Comparison of ENCODE assay signal across 28 cellular contexts in genomic region chr2:73217160-73217559, GRCh38. TPM values are rescaled to one million over a fixed set of nuclear protein-coding genes. Genes with fewer than 3 reads are reported as not detected.
A peak's percentile ranks its signal among the peaks of the same experiment; 100 is the strongest.
DNase-seq lines count a peak whose midpoint lies in the region; ATAC-seq, FAIRE-seq and TF ChIP-seq lines count a peak whose summit lies in the region.
"Had no signal": no experiment of that assay in that cellular context is flagged by ENCODE, and none has a peak within 500 bp of the region (broad histone marks: within the 10 kb centered on the region; RNA-seq: fewer than 3 reads in every experiment).

No MANE protein-coding gene starts in this region.

- peaks cover 39% of the 10 kb centered on the region for H3K79me2 ChIP-seq in K562 (ENCODE audit: control insufficient read depth, insufficient read depth, low read length)

- H3K36me3 ChIP-seq in K562 (ENCODE audit: control insufficient read depth, insufficient read depth, low read length) (peaks cover 36% of the 10 kb centered on the region; the same call in 2 of the 3 replicates), psoas muscle (ENCODE audit: insufficient read depth in 1 of 2, low read depth in 1 of 2) (peaks cover 0 to 31% of the 10 kb centered on the region in 2 donors)

- no peak for TF ChIP-seq POLR2A in K562 (conservative IDR thresholded peaks at IDR 0.05)

- H3K4me3 ChIP-seq in K562 (no peak overlapping the region), psoas muscle (no peak overlapping the region)
- H3K4me3 ChIP-seq: GM12878, SJCRH30 had no signal

- H3K27ac Mint-ChIP-seq in natural killer cell: no peak overlapping the region
- no peak overlapping the region for H3K27ac Mint-ChIP-seq in natural killer cell treated with Interleukin-12 subunit alpha and Interleukin-12 subunit beta and Interleukin-15 and Interleukin-18, amount 100 ng/mL, for 72 hours

- no peak overlapping the region for H3K27ac ChIP-seq in K562 (ENCODE audit: extremely low read depth, low read depth, low read length)
- H3K27ac ChIP-seq in psoas muscle: peak overlapping the region; percentile 54
- H3K27ac ChIP-seq: SJCRH30 had no signal

- no peak overlapping the region for H3K9ac ChIP-seq in K562 (ENCODE audit: insufficient read depth in 1 of 2, low read depth in 2 of 2, low read length in 2 of 2)

- CTCF ChIA-PET in K562 (lab: Yijun Ruan, JAX; ENCODE audit: low intra/inter-chr PET ratio): no interaction called here

- 76% methylated on average over 5 of the region's 5 CpGs for WGBS in K562 (ENCODE audit: insufficient coverage, low coverage, missing lambda C conversion rate)
- 82 to 88% (median 82%) methylated on average over 5 of the region's 5 CpGs for WGBS in psoas muscle, 3 donors

- H4K20me1 ChIP-seq in K562 (replicated peaks; ENCODE audit: control insufficient read depth, insufficient read depth, low read length): no peaks in the 10 kb centered on the region

- no peak for DNase-seq in natural killer cell
- DNase-seq in natural killer cell treated with Interleukin-12 subunit alpha and Interleukin-12 subunit beta and Interleukin-15 and Interleukin-18, amount 100 ng/mL, for 72 hours (ENCODE audit: low spot score): no peak
- no peak for DNase-seq in K562 (ENCODE audit: extremely low read depth in 1 of 4, low spot score in 3 of 4)
- no peak for DNase-seq in psoas muscle
- DNase-seq in NCI-H2196 treated with DMSO at 0.1 percent for 48 hours (lab: John Stamatoyannopoulos, UW; ENCODE audit: unreplicated experiment): no peak
- DNase-seq in cerebellum (ENCODE audit: low spot score): no peak
- DNase-seq: C1 segment of cervical spinal cord; CD8-positive, alpha-beta T cell; DMS 273 treated with DMSO at 0.1 percent for 48 hours; DMS79; EL; GDM1; MV-4-11; NCI-H1105; NCI-H1436 treated with DMSO at 0.1 percent for 48 hours; NCI-H187 treated with DMSO at 0.1 percent for 48 hours; NCI-H446; NCI-H524 treated with DMSO at 0.1 percent for 48 hours; NCI-H774; SJCRH30 had no signal

- no peaks in the 10 kb centered on the region for H3K27me3 Mint-ChIP-seq in natural killer cell (ENCODE audit: low read depth in 2 of 2)
- H3K27me3 Mint-ChIP-seq in natural killer cell treated with Interleukin-12 subunit alpha and Interleukin-12 subunit beta and Interleukin-15 and Interleukin-18, amount 100 ng/mL, for 72 hours: no peaks in the 10 kb centered on the region

- POLR2A ChIA-PET in K562 (lab: Yijun Ruan, JAX): interaction anchor here (4.1 kb wide), 1 partner anchor 11 kb away, joined by 25 read pairs; no protein-coding TSS in a partner anchor

- no peak overlapping the region for H2AFZ ChIP-seq in K562 (ENCODE audit: low read depth, low read length)

- H3K36me3 Mint-ChIP-seq in natural killer cell: no peaks in the 10 kb centered on the region
- peaks cover 4% of the 10 kb centered on the region for H3K36me3 Mint-ChIP-seq in natural killer cell treated with Interleukin-12 subunit alpha and Interleukin-12 subunit beta and Interleukin-15 and Interleukin-18, amount 100 ng/mL, for 72 hours

- H3K9me1 ChIP-seq in K562 (ENCODE audit: control insufficient read depth, insufficient read depth, low read length): no peaks in the 10 kb centered on the region

- H3K9me3 Mint-ChIP-seq in natural killer cell: no peaks in the 10 kb centered on the region
- no peaks in the 10 kb centered on the region for H3K9me3 Mint-ChIP-seq in natural killer cell treated with Interleukin-12 subunit alpha and Interleukin-12 subunit beta and Interleukin-15 and Interleukin-18, amount 100 ng/mL, for 72 hours
- H3K9me3 Mint-ChIP-seq: CD8-positive, alpha-beta T cell had no signal

- TF ChIP-seq EP300 in K562 (IDR thresholded peaks at IDR 0.05; ENCODE audit: low read length): no peak

- no peak for TF ChIP-seq CTCF in natural killer cell (IDR thresholded peaks at IDR 0.05)
- no peak for TF ChIP-seq CTCF in K562 (IDR thresholded peaks at IDR 0.05 in 2 of 3, conservative IDR thresholded peaks at IDR 0.05 in 1 of 3; ENCODE audit: insufficient read depth in 2 of 3, low read depth in 1 of 3, low read length in 3 of 3)
- no peak for TF ChIP-seq CTCF in psoas muscle (IDR thresholded peaks at IDR 0.05)

- no peaks in the 10 kb centered on the region for H3K27me3 ChIP-seq in K562 (ENCODE audit: control insufficient read depth in 2 of 2, insufficient read depth in 2 of 2, low read length in 2 of 2)
- H3K27me3 ChIP-seq in psoas muscle (ENCODE audit: insufficient read depth in 3 of 3, low read length in 2 of 3): no peaks in the 10 kb centered on the region
- H3K27me3 ChIP-seq: SJCRH30 had no signal

- BruUV-seq in K562 (replicated peaks; lab: Mats Ljungman, UMichigan): no TSS peak

- ATAC-seq in natural killer cell (no peak), K562 (no peak), psoas muscle (no peak), GM19328 (IDR thresholded peaks at IDR 0.05; ENCODE audit: unreplicated experiment) (no peak)
- no peak for ATAC-seq in natural killer cell treated with Interleukin-12 subunit alpha and Interleukin-12 subunit beta and Interleukin-15 and Interleukin-18, amount 100 ng/mL, for 72 hours
- ATAC-seq: CD8-positive, alpha-beta T cell; GM12878; HCT116; PC-3; SK-N-SH treated with all-trans-retinoic acid at 6 μM for 48 hours had no signal

- no peak for FAIRE-seq in K562 (lab: Jason Lieb, UNC)
- FAIRE-seq: GM12878 had no signal

- H3K4me1 Mint-ChIP-seq in natural killer cell: peaks cover 17 to 26% of the 10 kb centered on the region in 2 donors
- peaks cover 21 to 30% of the 10 kb centered on the region in 2 donors for H3K4me1 Mint-ChIP-seq in natural killer cell treated with Interleukin-12 subunit alpha and Interleukin-12 subunit beta and Interleukin-15 and Interleukin-18, amount 100 ng/mL, for 72 hours (ENCODE audit: low read depth in 2 of 2)

- no peak for TF ChIP-seq RAD21 in K562 (CRISPR knock-in tag; conservative IDR thresholded peaks at IDR 0.05 in 1 of 2, IDR thresholded peaks at IDR 0.05 in 1 of 2)

- no peak overlapping the region for H3K4me2 ChIP-seq in K562 (ENCODE audit: insufficient read depth, low read length)

- H3K4me1 ChIP-seq in K562 (replicated peaks in 1 of 2; ENCODE audit: control insufficient read depth in 2 of 2, insufficient read depth in 2 of 2, low read length in 2 of 2) (peaks cover 13 to 15% of the 10 kb centered on the region in 2 experiments; a peak in 4 of 5 replicates), psoas muscle (peaks cover 45% of the 10 kb centered on the region)

- intact Hi-C loops in natural killer cell (cut with micrococcal nuclease) (no loop called here), K562 (cut with micrococcal nuclease) (no loop called here), psoas muscle (cut with DNase I) (no loop called here)

- no peaks in the 10 kb centered on the region for H3K9me3 ChIP-seq in K562 (replicated peaks; ENCODE audit: control insufficient read depth, insufficient read depth, low read depth, low read length)
- no peaks in the 10 kb centered on the region for H3K9me3 ChIP-seq in psoas muscle
- H3K9me3 ChIP-seq: SJCRH30 had no signal

- in situ Hi-C loops in K562 (cut with MboI): no loop called here

- H3K4me3 Mint-ChIP-seq in natural killer cell: peak overlapping the region; percentile 53
- H3K4me3 Mint-ChIP-seq in natural killer cell treated with Interleukin-12 subunit alpha and Interleukin-12 subunit beta and Interleukin-15 and Interleukin-18, amount 100 ng/mL, for 72 hours: no peak overlapping the region
- H3K4me3 Mint-ChIP-seq: CD8-positive, alpha-beta T cell had no signal

RNA-seq across cellular contexts. Expression of gene SMYD5, which starts 3.1 kb away (rescaled TPM):
- total RNA-seq in natural killer cell: 10 to 100 TPM; 12.2 to 25.3 (median 12.2) TPM
- total RNA-seq in natural killer cell treated with Interleukin-12 subunit alpha and Interleukin-12 subunit beta and Interleukin-15 and Interleukin-18, amount 100 ng/mL, for 72 hours: 10 to 100 TPM; 27.2 to 47.1 TPM
- 42.1 and 110 TPM in 2 replicates for total RNA-seq in K562 (2011; cell fraction: chromatin; rRNA removed; ENCODE audit: low replicate concordance)
- total RNA-seq in K562 (2011; cell fraction: nucleolus; rRNA removed): 65.9 and 71.5 TPM in 2 replicates
- total RNA-seq in K562 (2011; cell fraction: nucleoplasm; rRNA removed): 61.0 and 61.4 TPM in 2 replicates
- total RNA-seq in K562 (2014; rRNA removed): 32.0 and 39.5 TPM in 2 replicates
- total RNA-seq in K562 (2014; rRNA removed; fragmentation: Illumina TruSeq; extraction: Trizol): 27.8 and 30.7 TPM in 2 replicates
- total RNA-seq in K562 (2015; rRNA removed; fragmentation: Illumina TruSeq; extraction: Trizol): 34.7 and 37.2 TPM in 2 replicates
- total RNA-seq in K562 (2021): 43.4 and 44.4 TPM in 2 replicates
- polyA plus RNA-seq in K562 (2011; rRNA removed): 32.8 and 46.7 TPM in 2 replicates
- polyA plus RNA-seq in K562 (2011; cell fraction: cytosol; rRNA removed): 31.4 and 48.2 TPM in 2 replicates
- polyA plus RNA-seq in K562 (2011; cell fraction: nucleus; rRNA removed): 43.5 and 96.9 TPM in 2 replicates
- polyA plus RNA-seq in K562 (2012): 30.6 and 31.1 TPM in 2 replicates
- polyA plus RNA-seq in K562 (2014; fragmentation: Illumina TruSeq; extraction: Trizol): 49.9 and 56.8 TPM in 2 replicates
- polyA plus RNA-seq in K562 (2014; fragmentation: Nextera tagmentation; extraction: Ambion mirVana): 10 to 100 TPM; 11.4 to 20.8 TPM
- 31.7 and 51.6 TPM in 2 replicates for polyA plus RNA-seq in K562 (2014; rRNA removed)
- 19.6 and 36.4 TPM in 2 replicates for polyA minus RNA-seq in K562 (2011; rRNA and poly(A)+ RNA removed)
- polyA minus RNA-seq in K562 (2011; cell fraction: cytosol; rRNA and poly(A)+ RNA removed): 9.3 and 21.5 TPM in 2 replicates
- 23.3 and 27.6 TPM in 2 replicates for polyA minus RNA-seq in K562 (2011; cell fraction: nucleus; rRNA and poly(A)+ RNA removed)
- 10 to 100 TPM; 17.1 to 23.0 (median 19.7) TPM for total RNA-seq in psoas muscle
- 10 to 100 TPM; 14.7 to 42.0 (median 28.4) TPM for polyA plus RNA-seq in psoas muscle
- total RNA-seq in cerebellum: 19.3 TPM

RNA-seq across cellular contexts. Expression of gene NOTO, which starts 14.8 kb away (rescaled TPM):
- total RNA-seq in natural killer cell: not detected
- total RNA-seq in natural killer cell treated with Interleukin-12 subunit alpha and Interleukin-12 subunit beta and Interleukin-15 and Interleukin-18, amount 100 ng/mL, for 72 hours: not detected
- not detected in 2 replicates for total RNA-seq in K562 (2011; cell fraction: chromatin; rRNA removed; ENCODE audit: low replicate concordance)
- total RNA-seq in K562 (2011; cell fraction: nucleolus; rRNA removed): not detected in 2 replicates
- total RNA-seq in K562 (2011; cell fraction: nucleoplasm; rRNA removed): not detected in 2 replicates
- not detected in 2 replicates for total RNA-seq in K562 (2014; rRNA removed)
- not detected in 2 replicates for total RNA-seq in K562 (2014; rRNA removed; fragmentation: Illumina TruSeq; extraction: Trizol)
- total RNA-seq in K562 (2015; rRNA removed; fragmentation: Illumina TruSeq; extraction: Trizol): not detected in 2 replicates
- not detected in 2 replicates for total RNA-seq in K562 (2021)
- polyA plus RNA-seq in K562 (2011; rRNA removed): not detected in 2 replicates
- polyA plus RNA-seq in K562 (2011; cell fraction: cytosol; rRNA removed): not detected in 2 replicates
- not detected in 2 replicates for polyA plus RNA-seq in K562 (2011; cell fraction: nucleus; rRNA removed)
- polyA plus RNA-seq in K562 (2012): not detected in 2 replicates
- polyA plus RNA-seq in K562 (2014; fragmentation: Illumina TruSeq; extraction: Trizol): not detected in 2 replicates
- polyA plus RNA-seq in K562 (2014; fragmentation: Nextera tagmentation; extraction: Ambion mirVana): not detected
- not detected in 2 replicates for polyA plus RNA-seq in K562 (2014; rRNA removed)
- not detected in 2 replicates for polyA minus RNA-seq in K562 (2011; rRNA and poly(A)+ RNA removed)
- not detected in 2 replicates for polyA minus RNA-seq in K562 (2011; cell fraction: cytosol; rRNA and poly(A)+ RNA removed)
- not detected in 2 replicates for polyA minus RNA-seq in K562 (2011; cell fraction: nucleus; rRNA and poly(A)+ RNA removed)
- total RNA-seq in psoas muscle: not detected
- polyA plus RNA-seq in psoas muscle: not detected
- not detected for total RNA-seq in cerebellum
- total RNA-seq: CD8-positive, alpha-beta T cell; GM12878; H4; LHCN-M2; MCF 10A; SJCRH30 had no signal
- polyA plus RNA-seq: GM12878 had no signal

RNA-seq across cellular contexts. Expression of gene PRADC1, which starts 15.9 kb away (rescaled TPM):
- total RNA-seq in natural killer cell (1 to 10 TPM; 8.3 to 9.7 (median 9.1) TPM), K562 (2014; rRNA removed) (43.1 and 47.4 TPM in 2 replicates), K562 (2014; rRNA removed; fragmentation: Illumina TruSeq; extraction: Trizol) (26.1 and 32.9 TPM in 2 replicates), K562 (2015; rRNA removed; fragmentation: Illumina TruSeq; extraction: Trizol) (33.8 and 33.9 TPM in 2 replicates), K562 (2021) (36.3 and 41.2 TPM in 2 replicates), psoas muscle (10 to 100 TPM; 53.6 to 98.3 (median 63.7) TPM), cerebellum (6.4 TPM)
- total RNA-seq in natural killer cell treated with Interleukin-12 subunit alpha and Interleukin-12 subunit beta and Interleukin-15 and Interleukin-18, amount 100 ng/mL, for 72 hours: 10 to 100 TPM; 13.0 to 13.5 TPM
- total RNA-seq in K562 (2011; cell fraction: chromatin; rRNA removed; ENCODE audit: low replicate concordance): 11.4 and 34.2 TPM in 2 replicates
- total RNA-seq in K562 (2011; cell fraction: nucleolus; rRNA removed): 47.5 and 50.4 TPM in 2 replicates
- total RNA-seq in K562 (2011; cell fraction: nucleoplasm; rRNA removed): 38.3 and 45.1 TPM in 2 replicates
- polyA plus RNA-seq in K562 (2011; rRNA removed) (23.3 and 34.2 TPM in 2 replicates), K562 (2014; fragmentation: Illumina TruSeq; extraction: Trizol) (36.1 and 38.5 TPM in 2 replicates), K562 (2014; fragmentation: Nextera tagmentation; extraction: Ambion mirVana) (10 to 100 TPM in 1 of 2 experiments, 1 to 10 TPM in 1; 7.3 to 10.7 TPM), K562 (2014; rRNA removed) (40.9 and 43.1 TPM in 2 replicates), psoas muscle (100 to 1,000 TPM in 1 of 3 donors, 10 to 100 TPM in 2; 87.6 to 118 (median 99.9) TPM)
- polyA plus RNA-seq in K562 (2011; cell fraction: cytosol; rRNA removed): 27.5 and 84.8 TPM in 2 replicates
- polyA plus RNA-seq in K562 (2011; cell fraction: nucleus; rRNA removed): 13.6 and 23.0 TPM in 2 replicates
- polyA plus RNA-seq in K562 (2012): 34.4 and 39.4 TPM in 2 replicates
- polyA minus RNA-seq in K562 (2011; rRNA and poly(A)+ RNA removed): 9.2 and 20.3 TPM in 2 replicates
- 9.3 and 18.8 TPM in 2 replicates for polyA minus RNA-seq in K562 (2011; cell fraction: cytosol; rRNA and poly(A)+ RNA removed)
- polyA minus RNA-seq in K562 (2011; cell fraction: nucleus; rRNA and poly(A)+ RNA removed): 6.7 and 7.3 TPM in 2 replicates

RNA-seq across cellular contexts. Expression of gene CCT7, which starts 16.9 kb away (rescaled TPM):
- total RNA-seq in natural killer cell (100 to 1,000 TPM in 2 of 3 donors, 10 to 100 TPM in 1; 82.3 to 114 (median 112) TPM), K562 (2014; rRNA removed) (638 and 695 TPM in 2 replicates), K562 (2014; rRNA removed; fragmentation: Illumina TruSeq; extraction: Trizol) (579 and 592 TPM in 2 replicates), K562 (2015; rRNA removed; fragmentation: Illumina TruSeq; extraction: Trizol) (599 and 679 TPM in 2 replicates), K562 (2021) (647 and 659 TPM in 2 replicates), psoas muscle (100 to 1,000 TPM; 249 to 280 (median 268) TPM), cerebellum (96.3 TPM)
- 100 to 1,000 TPM; 417 to 436 TPM for total RNA-seq in natural killer cell treated with Interleukin-12 subunit alpha and Interleukin-12 subunit beta and Interleukin-15 and Interleukin-18, amount 100 ng/mL, for 72 hours
- 147 and 196 TPM in 2 replicates for total RNA-seq in K562 (2011; cell fraction: chromatin; rRNA removed; ENCODE audit: low replicate concordance)
- total RNA-seq in K562 (2011; cell fraction: nucleolus; rRNA removed): 171 and 174 TPM in 2 replicates
- 140 and 154 TPM in 2 replicates for total RNA-seq in K562 (2011; cell fraction: nucleoplasm; rRNA removed)
- polyA plus RNA-seq in K562 (2011; rRNA removed) (366 and 847 TPM in 2 replicates), K562 (2014; fragmentation: Illumina TruSeq; extraction: Trizol) (833 and 856 TPM in 2 replicates), K562 (2014; fragmentation: Nextera tagmentation; extraction: Ambion mirVana) (100 to 1,000 TPM; 326 to 587 TPM), K562 (2014; rRNA removed) (625 and 697 TPM in 2 replicates), psoas muscle (100 to 1,000 TPM; 255 to 316 (median 288) TPM)
- polyA plus RNA-seq in K562 (2011; cell fraction: cytosol; rRNA removed): 404 and 796 TPM in 2 replicates
- polyA plus RNA-seq in K562 (2011; cell fraction: nucleus; rRNA removed): 126 and 224 TPM in 2 replicates
- polyA plus RNA-seq in K562 (2012): 329 and 1,243 TPM in 2 replicates
- polyA minus RNA-seq in K562 (2011; rRNA and poly(A)+ RNA removed): 536 and 870 TPM in 2 replicates
- 230 and 274 TPM in 2 replicates for polyA minus RNA-seq in K562 (2011; cell fraction: cytosol; rRNA and poly(A)+ RNA removed)
- 90.9 and 94.3 TPM in 2 replicates for polyA minus RNA-seq in K562 (2011; cell fraction: nucleus; rRNA and poly(A)+ RNA removed)
